8 cellular contexts compared by ENCODE assay signal in genomic region chr12:108950991-108951739, GRCh38.
DNase-seq lines count a peak whose midpoint lies in the region; ATAC-seq and TF ChIP-seq lines count a peak whose summit lies in the region.

No MANE protein-coding gene starts in this region.

- H3K9me3 ChIP-seq in SK-N-MC (ENCODE audit: low read depth, low read length) (no peaks in the 10 kb centered on the region), cardiac muscle cell (ENCODE audit: low read depth) (no peaks in the 10 kb centered on the region), psoas muscle (no peaks in the 10 kb centered on the region), upper lobe of right lung (no peaks in the 10 kb centered on the region)

- H3K27me3 ChIP-seq in GM06990 (replicated peaks; ENCODE audit: control insufficient read depth, insufficient read depth, low read length) (no peaks in the 10 kb centered on the region), cardiac muscle cell (no peaks in the 10 kb centered on the region), psoas muscle (ENCODE audit: insufficient read depth in 3 of 3, low read length in 2 of 3) (no peaks in the 10 kb centered on the region), upper lobe of right lung (no peaks in the 10 kb centered on the region)

- DNase-seq in GM06990 (ENCODE audit: extremely low read depth, insufficient read length) (peak; percentile 44), NAMALWA (ENCODE audit: low spot score) (peak; percentile 82), SK-N-MC (ENCODE audit: low read depth, low spot score) (peak; percentile 28), cardiac muscle cell (ENCODE audit: low read depth in 1 of 2, low spot score in 1 of 2) (peak; percentile 71 to 79), psoas muscle (peak; percentile 63 to 76), upper lobe of right lung (peak; percentile 80)
- DNase-seq in activated naive CD4-positive, alpha-beta T cell treated with anti-CD3 and anti-CD28 coated beads, Interleukin-2, amount 50 U/mL, for 72 hours (ENCODE audit: low spot score in 2 of 2), result peak; percentile 64 to 73

- WGBS in psoas muscle, 3 donors, result 21 to 24% (median 22%) methylated on average over 12 of the region's 12 CpGs

- H3K4me1 ChIP-seq in cardiac muscle cell (ENCODE audit: low read depth) (no peaks in the 10 kb centered on the region), psoas muscle (peaks cover 7% of the 10 kb centered on the region), upper lobe of right lung (no peaks in the 10 kb centered on the region)

- H3K4me3 ChIP-seq in GM06990 (replicated peaks; ENCODE audit: low read depth, low read length) (no peak overlapping the region), SK-N-MC (peak overlapping the region; percentile 23; the same call in 1 of the 2 replicates), cardiac muscle cell (no peak overlapping the region), psoas muscle (peak overlapping the region; percentile 33), upper lobe of right lung (no peak overlapping the region)

- no peak overlapping the region for H3K9ac ChIP-seq in SK-N-MC (ENCODE audit: insufficient read length)

- peak; percentile 86 for TF ChIP-seq CTCF in GM06990 (IDR thresholded peaks at IDR 0.05; ENCODE audit: insufficient read depth, low read length, poor library complexity, severe bottlenecking)
- TF ChIP-seq CTCF in cardiac muscle cell (IDR thresholded peaks at IDR 0.05; ENCODE audit: low read depth, low read length), result peak; percentile 79
- peak; percentile 94 for TF ChIP-seq CTCF in psoas muscle (IDR thresholded peaks at IDR 0.05)
- TF ChIP-seq CTCF in upper lobe of right lung (IDR thresholded peaks at IDR 0.05), result peak; percentile 96

- no peak for TF ChIP-seq POLR2A in GM18505 (IDR thresholded peaks at IDR 0.05; ENCODE audit: borderline replicate concordance, extremely low read depth, insufficient read depth, insufficient read length)

- H3K36me3 ChIP-seq in GM06990 (ENCODE audit: control insufficient read depth, insufficient read depth, low read length), result no peaks in the 10 kb centered on the region
- no peaks in the 10 kb centered on the region for H3K36me3 ChIP-seq in SK-N-MC (ENCODE audit: insufficient read depth, low read length)
- H3K36me3 ChIP-seq in cardiac muscle cell, result no peaks in the 10 kb centered on the region
- H3K36me3 ChIP-seq in psoas muscle (ENCODE audit: insufficient read depth in 1 of 2, low read depth in 1 of 2), result no peaks in the 10 kb centered on the region
- no peaks in the 10 kb centered on the region for H3K36me3 ChIP-seq in upper lobe of right lung

- H3K27ac ChIP-seq in SK-N-MC (no peak overlapping the region), cardiac muscle cell (no peak overlapping the region), psoas muscle (no peak overlapping the region), upper lobe of right lung (no peak overlapping the region)

- ATAC-seq in activated naive CD4-positive, alpha-beta T cell treated with anti-CD3 and anti-CD28 coated beads, Interleukin-2, amount 50 U/mL, for 72 hours, result peak; percentile 88 to 89
- ATAC-seq in psoas muscle, result peak; percentile 67 to 82 (median 73)
- peak; percentile 92 for ATAC-seq in upper lobe of right lung
- no peak for ATAC-seq in GM18505 (IDR thresholded peaks at IDR 0.05; ENCODE audit: unreplicated experiment)

- intact Hi-C loops in psoas muscle (cut with DNase I), result loop anchor here (2.0 to 10.0 kb wide), 5 partner anchors 92 to 384 kb away; no protein-coding TSS in a partner anchor
- intact Hi-C loops in upper lobe of right lung (cut with DNase I), result no loop called here

- H3K36me3 Mint-ChIP-seq in activated naive CD4-positive, alpha-beta T cell treated with anti-CD3 and anti-CD28 coated beads, Interleukin-2, amount 50 U/mL, for 72 hours, result peaks cover 0 to 7% of the 10 kb centered on the region in 2 donors

- peaks cover 7% of the 10 kb centered on the region in 2 donors for H3K9me3 Mint-ChIP-seq in activated naive CD4-positive, alpha-beta T cell treated with anti-CD3 and anti-CD28 coated beads, Interleukin-2, amount 50 U/mL, for 72 hours

- no peak overlapping the region for H3K27ac Mint-ChIP-seq in activated naive CD4-positive, alpha-beta T cell treated with anti-CD3 and anti-CD28 coated beads, Interleukin-2, amount 50 U/mL, for 72 hours

Comparison
In these comparisons a context has a peak if more than half of its experiments do, and no peak if none do; other contexts are left out.
1. DNase-seq: peak in every context shown above with its lines; median percentile 82 in NAMALWA; 80 in upper lobe of right lung; 75 in cardiac muscle cell; 70 in psoas muscle; 68 in activated naive CD4-positive, alpha-beta T cell treated with anti-CD3 and anti-CD28 coated beads, Interleukin-2, amount 50 U/mL, for 72 hours; 44 in GM06990; 28 in SK-N-MC.
2. H3K4me3 ChIP-seq: peak in SK-N-MC (single experiment) and psoas muscle (single experiment); none in GM06990 (single experiment), cardiac muscle cell (single experiment) and upper lobe of right lung (single experiment).
3. Peak in every context shown above with its lines, with median percentiles within 50 percentile points of each other: CTCF ChIP-seq.